In the genomic region with DNA sequence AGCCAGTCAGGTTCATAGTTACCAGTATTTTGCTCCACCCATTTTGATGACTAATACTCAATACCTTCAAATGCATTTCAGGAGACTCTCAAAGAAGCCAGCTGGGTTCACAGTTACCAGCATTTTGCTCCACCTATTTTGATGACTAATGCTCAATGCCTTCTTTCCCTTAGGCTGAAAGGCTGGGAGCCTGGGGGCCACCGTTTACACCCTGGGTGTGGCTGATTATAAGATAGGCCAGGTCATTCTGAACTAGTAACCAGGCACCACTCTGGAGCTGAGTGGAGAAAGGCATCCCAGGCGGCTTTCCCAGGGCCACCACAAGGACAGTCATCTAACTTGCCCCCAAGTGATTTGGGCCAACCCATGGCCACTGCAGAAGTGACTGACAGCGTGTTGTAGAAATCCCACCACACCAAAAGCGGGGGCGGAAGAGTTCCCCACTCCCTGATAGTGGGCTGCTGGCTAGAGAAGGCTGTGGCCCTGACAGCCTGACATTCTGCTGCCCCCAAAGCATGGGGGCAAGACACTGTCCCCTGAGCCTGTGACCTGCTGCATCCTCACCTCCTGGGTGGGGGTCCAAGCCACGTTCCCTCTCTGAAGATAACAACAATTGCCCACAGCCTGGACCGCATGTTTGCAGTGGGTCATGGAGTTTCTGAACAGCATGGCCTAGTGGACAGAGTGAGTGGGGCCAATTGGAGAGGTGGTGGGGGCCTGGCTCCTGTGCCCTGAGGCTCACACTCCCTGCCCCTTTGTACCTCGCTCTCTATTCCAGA, we compare ENCODE assay signal across 9 cellular contexts. TPM values are rescaled to one million over a fixed set of nuclear protein-coding genes. Genes with fewer than 3 reads are reported as not detected.
DNase-seq lines count a peak whose midpoint lies in the region; ATAC-seq lines count a peak whose summit lies in the region.
"Had no signal": no experiment of that assay in that cellular context is flagged by ENCODE, and none has a peak within 500 bp of the region (broad histone marks: within the 10 kb centered on the region; RNA-seq: fewer than 3 reads in every experiment).

No MANE protein-coding gene starts in this region.

- peak; percentile 57 for ATAC-seq in left colon
- no peak for ATAC-seq in GM21381 (IDR thresholded peaks at IDR 0.05; ENCODE audit: unreplicated experiment)
- ATAC-seq: natural killer cell had no signal

- no peaks in the 10 kb centered on the region for H3K36me3 Mint-ChIP-seq in activated T-helper 1 cell treated with anti-CD3 and anti-CD28 coated beads, Interleukin-12 subunit alpha, Interleukin-12 subunit beta, Interleukin-2, Interleukin-4 antibody, amounts not matched to agents 30 ng/mL and 10 ng/mL and 1 ng/mL, durations not matched to agents 14 hours and 24 hours and 36 hours (ENCODE audit: low read depth)
- H3K36me3 Mint-ChIP-seq: natural killer cell had no signal

- intact Hi-C loops in left colon (cut with DNase I, micrococcal nuclease) = no loop called here
- intact Hi-C loops in activated T-helper 1 cell treated with anti-CD3 and anti-CD28 coated beads, Interleukin-12 subunit alpha, Interleukin-12 subunit beta, Interleukin-2, Interleukin-4 antibody, amounts not matched to agents 30 ng/mL and 10 ng/mL and 1 ng/mL, durations not matched to agents 14 hours and 24 hours and 36 hours (cut with micrococcal nuclease) = no loop called here

- H3K27me3 Mint-ChIP-seq in activated T-helper 1 cell treated with anti-CD3 and anti-CD28 coated beads, Interleukin-12 subunit alpha, Interleukin-12 subunit beta, Interleukin-2, Interleukin-4 antibody, amounts not matched to agents 30 ng/mL and 10 ng/mL and 1 ng/mL, durations not matched to agents 14 hours and 24 hours and 36 hours (ENCODE audit: insufficient read depth) = no peaks in the 10 kb centered on the region

- in situ Hi-C loops in T47D (cut with HindIII; ENCODE audit: low pct_unique_long_range_greater_than_20kb, low sequenced_read_pairs) = no loop called here

- H3K4me3 Mint-ChIP-seq in activated T-helper 1 cell treated with anti-CD3 and anti-CD28 coated beads, Interleukin-12 subunit alpha, Interleukin-12 subunit beta, Interleukin-2, Interleukin-4 antibody, amounts not matched to agents 30 ng/mL and 10 ng/mL and 1 ng/mL, durations not matched to agents 14 hours and 24 hours and 36 hours = no peak overlapping the region
- H3K4me3 Mint-ChIP-seq: natural killer cell had no signal

- no peaks in the 10 kb centered on the region for H3K9me3 Mint-ChIP-seq in activated T-helper 1 cell treated with anti-CD3 and anti-CD28 coated beads, Interleukin-12 subunit alpha, Interleukin-12 subunit beta, Interleukin-2, Interleukin-4 antibody, amounts not matched to agents 30 ng/mL and 10 ng/mL and 1 ng/mL, durations not matched to agents 14 hours and 24 hours and 36 hours
- H3K9me3 Mint-ChIP-seq: natural killer cell had no signal

- no peaks in the 10 kb centered on the region for H3K4me1 Mint-ChIP-seq in activated T-helper 1 cell treated with anti-CD3 and anti-CD28 coated beads, Interleukin-12 subunit alpha, Interleukin-12 subunit beta, Interleukin-2, Interleukin-4 antibody, amounts not matched to agents 30 ng/mL and 10 ng/mL and 1 ng/mL, durations not matched to agents 14 hours and 24 hours and 36 hours (ENCODE audit: low read depth)
- H3K4me1 Mint-ChIP-seq: natural killer cell had no signal

- DNase-seq in D341Med (ENCODE audit: low spot score) (peak; percentile 17), HuH-7.5 (ENCODE audit: low spot score) (peak; percentile 18), T47D (ENCODE audit: low read depth in 1 of 2, low spot score in 1 of 2) (peak; percentile 19 to 91), left colon (no peak), NCI-H2107 treated with DMSO at 0.1 percent for 48 hours (lab: John Stamatoyannopoulos, UW; ENCODE audit: unreplicated experiment) (no peak), NCI-H2171 (lab: John Stamatoyannopoulos, UW) (no peak)
- no peak for DNase-seq in activated T-helper 1 cell treated with anti-CD3 and anti-CD28 coated beads, Interleukin-12 subunit alpha, Interleukin-12 subunit beta, Interleukin-2, Interleukin-4 antibody, amounts not matched to agents 30 ng/mL and 10 ng/mL and 1 ng/mL, durations not matched to agents 14 hours and 24 hours and 36 hours (ENCODE audit: low spot score)
- DNase-seq: natural killer cell had no signal

- H3K27ac Mint-ChIP-seq in activated T-helper 1 cell treated with anti-CD3 and anti-CD28 coated beads, Interleukin-12 subunit alpha, Interleukin-12 subunit beta, Interleukin-2, Interleukin-4 antibody, amounts not matched to agents 30 ng/mL and 10 ng/mL and 1 ng/mL, durations not matched to agents 14 hours and 24 hours and 36 hours = no peak overlapping the region
- H3K27ac Mint-ChIP-seq: natural killer cell had no signal

RNA-seq across cellular contexts. Expression of a gene that starts 23.0 kb away (rescaled TPM):
- total RNA-seq in left colon = 1 to 10 TPM in 1 of 2 donors, under 1 TPM in 1; 0.64 to 1.7 TPM
- not detected in 2 replicates for total RNA-seq in activated T-helper 1 cell treated with anti-CD3 and anti-CD28 coated beads, Interleukin-12 subunit alpha, Interleukin-12 subunit beta, Interleukin-2, Interleukin-4 antibody, amounts not matched to agents 30 ng/mL and 10 ng/mL and 1 ng/mL, durations not matched to agents 14 hours and 24 hours and 36 hours
- total RNA-seq: natural killer cell had no signal

RNA-seq across cellular contexts. Expression of a gene that starts 58.9 kb away (rescaled TPM):
- not detected for total RNA-seq in left colon
- total RNA-seq in activated T-helper 1 cell treated with anti-CD3 and anti-CD28 coated beads, Interleukin-12 subunit alpha, Interleukin-12 subunit beta, Interleukin-2, Interleukin-4 antibody, amounts not matched to agents 30 ng/mL and 10 ng/mL and 1 ng/mL, durations not matched to agents 14 hours and 24 hours and 36 hours = not detected in 2 replicates
- total RNA-seq: natural killer cell had no signal

Comparison
In these comparisons a context has a peak if more than half of its experiments do, and no peak if none do; other contexts are left out.
1. DNase-seq: peak in D341Med (single experiment), HuH-7.5 (single experiment) and T47D (2 of 2); none in left colon (0 of 2), NCI-H2107 treated with DMSO at 0.1 percent for 48 hours (single experiment), activated T-helper 1 cell treated with anti-CD3 and anti-CD28 coated beads, Interleukin-12 subunit alpha, Interleukin-12 subunit beta, Interleukin-2, Interleukin-4 antibody, amounts not matched to agents 30 ng/mL and 10 ng/mL and 1 ng/mL, durations not matched to agents 14 hours and 24 hours and 36 hours (single experiment) and NCI-H2171 (single experiment).